27 cellular contexts compared by ENCODE assay signal in the genomic region with DNA sequence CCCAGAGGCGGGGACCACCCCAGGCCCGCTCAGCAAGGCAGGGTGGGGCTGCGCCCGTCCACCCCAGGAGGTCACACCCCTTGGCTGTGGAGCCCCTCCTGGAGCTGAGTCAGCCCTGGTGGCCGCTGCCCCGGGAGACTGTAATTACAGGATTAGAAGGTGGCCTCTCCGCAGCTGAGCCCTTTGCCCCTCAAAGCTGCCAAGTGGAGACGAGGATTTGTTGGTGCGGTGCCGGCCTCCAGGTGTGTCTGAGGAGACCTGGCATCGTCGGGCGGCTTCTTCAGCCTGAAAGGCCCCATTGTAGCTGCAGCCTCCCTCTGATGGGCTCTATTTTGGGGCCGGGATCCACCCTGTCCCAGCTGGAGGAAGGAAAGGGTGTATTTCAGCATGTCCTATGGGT. TPM values are rescaled to one million over a fixed set of nuclear protein-coding genes. Genes with fewer than 3 reads are reported as not detected.
DNase-seq lines count a peak whose midpoint lies in the region; ATAC-seq, FAIRE-seq and TF ChIP-seq lines count a peak whose summit lies in the region.
"Had no signal": no experiment of that assay in that cellular context is flagged by ENCODE, and none has a peak within 500 bp of the region (broad histone marks: within the 10 kb centered on the region; RNA-seq: fewer than 3 reads in every experiment).

No MANE protein-coding gene starts in this region.

- FAIRE-seq in H54 (lab: Jason Lieb, UNC), result no peak
- FAIRE-seq: bronchial epithelial cell, endometrium had no signal

- H3K36me3 Mint-ChIP-seq in Calu3 (ENCODE audit: insufficient read depth, unreplicated experiment) (peaks cover 12% of the 10 kb centered on the region), nephron (ENCODE audit: low read depth) (no peaks in the 10 kb centered on the region)

- no peaks in the 10 kb centered on the region for H3K9me3 Mint-ChIP-seq in Calu3 (ENCODE audit: low read depth, unreplicated experiment)
- H3K9me3 Mint-ChIP-seq in nephron, result no peaks in the 10 kb centered on the region
- H3K9me3 Mint-ChIP-seq: activated CD8-positive, alpha-beta T cell treated with anti-CD3 and anti-CD28 coated beads for 36 hours had no signal

- no peak overlapping the region for H3K27ac ChIP-seq in foreskin keratinocyte
- H3K27ac ChIP-seq in substantia nigra (ENCODE audit: low read depth, low read length, poor library complexity, severe bottlenecking), result no peak overlapping the region
- H3K27ac ChIP-seq: adrenal gland, psoas muscle, tibial nerve had no signal

- TF ChIP-seq CTCF in Calu3 (IDR thresholded peaks at IDR 0.05; ENCODE audit: unreplicated experiment) (no peak), foreskin keratinocyte (conservative IDR thresholded peaks at IDR 0.05) (no peak), nephron (IDR thresholded peaks at IDR 0.05; ENCODE audit: unreplicated experiment in 3 of 3) (no peak)

- DNase-seq in Calu3 (peak; percentile 38), NCI-H69 (lab: John Stamatoyannopoulos, UW) (peak; percentile 27), foreskin keratinocyte (no peak), H54 (ENCODE audit: insufficient read length, low spot score) (no peak), substantia nigra (lab: John Stamatoyannopoulos, UW) (no peak)
- DNase-seq: activated CD4-positive, CD25-positive, alpha-beta regulatory T cell; activated CD8-positive, alpha-beta T cell treated with anti-CD3 and anti-CD28 coated beads for 36 hours; activated gamma-delta T cell treated with Interleukin-2 at 50 U/mL for 16 hours; adrenal gland; cortex of kidney; heart right ventricle; NCI-H1436 treated with DMSO at 0.1 percent for 48 hours; NCI-H2171; psoas muscle; stimulated activated naive CD4-positive, alpha-beta T cell treated with Interleukin-2 at 50 U/mL for 16 hours; T-helper 9 cell had no signal

- H3K27me3 ChIP-seq in foreskin keratinocyte, result no peaks in the 10 kb centered on the region
- H3K27me3 ChIP-seq: adrenal gland, heart right ventricle, tibial nerve had no signal

- TF ChIP-seq POLR2A in H54 (IDR thresholded peaks at IDR 0.05; ENCODE audit: low read depth, low read length), result no peak

- H3K27me3 Mint-ChIP-seq in Calu3 (ENCODE audit: unreplicated experiment) (no peaks in the 10 kb centered on the region), nephron (ENCODE audit: low read depth) (peaks cover 6% of the 10 kb centered on the region)
- H3K27me3 Mint-ChIP-seq: activated CD8-positive, alpha-beta T cell treated with anti-CD3 and anti-CD28 coated beads for 36 hours had no signal

- peak overlapping the region; percentile 77 for H3K27ac Mint-ChIP-seq in Calu3 (ENCODE audit: unreplicated experiment)
- peak overlapping the region; percentile 51 to 68 (median 56) for H3K27ac Mint-ChIP-seq in nephron
- H3K27ac Mint-ChIP-seq: activated CD8-positive, alpha-beta T cell treated with anti-CD3 and anti-CD28 coated beads for 36 hours had no signal

- intact Hi-C loops in Calu3 (cut with micrococcal nuclease; ENCODE audit: unreplicated experiment), result no loop called here

- BruUV-seq in Calu3 (replicated peaks; lab: Mats Ljungman, UMichigan), result no TSS peak

- CTCF ChIA-PET in Calu3 (lab: Charles Lee), result interaction anchor here (1.2 kb wide), 1 partner anchor 22 kb away, joined by 5 read pairs; the partner anchor contains the start of gene SPNS2

- H3K4me3 Mint-ChIP-seq in Calu3 (ENCODE audit: low read depth, unreplicated experiment), result peak overlapping the region; percentile 15
- H3K4me3 Mint-ChIP-seq in nephron, result no peak overlapping the region
- H3K4me3 Mint-ChIP-seq: activated CD8-positive, alpha-beta T cell treated with anti-CD3 and anti-CD28 coated beads for 36 hours had no signal

- ATAC-seq in foreskin keratinocyte (peak; percentile 13), HG03520 (IDR thresholded peaks at IDR 0.05; ENCODE audit: unreplicated experiment) (no peak), HG02588 (IDR thresholded peaks at IDR 0.05; ENCODE audit: unreplicated experiment) (no peak)
- ATAC-seq: activated CD8-positive, alpha-beta T cell treated with anti-CD3 and anti-CD28 coated beads for 36 hours; psoas muscle; SK-N-SH treated with all-trans-retinoic acid at 6 μM for 48 hours had no signal

- H3K4me1 Mint-ChIP-seq in Calu3 (ENCODE audit: low read depth, unreplicated experiment) (peaks cover 41% of the 10 kb centered on the region), nephron (peaks cover 27% of the 10 kb centered on the region)

- no peaks in the 10 kb centered on the region for H3K4me1 ChIP-seq in foreskin keratinocyte
- H3K4me1 ChIP-seq: adrenal gland, HAP-1 had no signal

RNA-seq across cellular contexts. Expression of gene SPNS2, which starts 22.7 kb away (rescaled TPM):
- 63.4 and 104 TPM in 2 replicates for total RNA-seq in Calu3 (2022)
- total RNA-seq in foreskin keratinocyte, result 0.31 and 0.35 TPM in 2 replicates
- 0.22 and 0.47 TPM in 2 replicates for polyA plus RNA-seq in foreskin keratinocyte
- total RNA-seq: Daoy had no signal

RNA-seq across cellular contexts. Expression of gene SPNS3, which starts 42.3 kb away (rescaled TPM):
- 1.4 and 2.1 TPM in 2 replicates for total RNA-seq in Calu3 (2022)
- total RNA-seq in foreskin keratinocyte, result not detected in 2 replicates
- 0.12 TPM in 1 of 2 replicates, not detected in the other for polyA plus RNA-seq in foreskin keratinocyte
- total RNA-seq: bronchial epithelial cell, psoas muscle, skeletal muscle tissue had no signal
- polyA plus RNA-seq: neural cell had no signal

Comparison
In these comparisons a context has a peak if more than half of its experiments do, and no peak if none do; other contexts are left out.
1. DNase-seq: peak in Calu3 (single experiment) and NCI-H69 (single experiment); none in foreskin keratinocyte (0 of 2), H54 (single experiment) and substantia nigra (0 of 49).
2. RNA of gene SPNS2, which starts 22.7 kb away (total RNA-seq): 63.4 to 104 TPM in Calu3; 0.31 to 0.35 TPM in foreskin keratinocyte; every median in the first group is over 10 times any median in the second.